ENCODE assay signal across 4 cellular contexts in genomic region chr2:16210841-16211240, GRCh38.
"Had no signal": no experiment of that assay in that cellular context is flagged by ENCODE, and none has a peak within 500 bp of the region (broad histone marks: within the 10 kb centered on the region; RNA-seq: fewer than 3 reads in every experiment).

No MANE protein-coding gene starts in this region.

- H3K27ac ChIP-seq: HL-60 had no signal

- DNase-seq: IMR-90, KBM-7 had no signal

- H3K4me3 ChIP-seq: K562 had no signal
